Comparison of ENCODE assay signal across 1 cellular context in genomic region chr7:129952164-129952652, GRCh38.
TF ChIP-seq lines count a peak whose summit lies in the region.

No MANE protein-coding gene starts in this region.

TF ChIP-seq in GM12878, 131 proteins besides CTCF, POLR2A, EP300 and RAD21 (continued from another document):
- no peak for TF ChIP-seq USF1 (IDR thresholded peaks at IDR 0.05; ENCODE audit: borderline replicate concordance, extremely low read length, insufficient read depth, low read depth, low read length)
- no peak for TF ChIP-seq RCOR1 (conservative IDR thresholded peaks at IDR 0.05; ENCODE audit: low read depth, low read length)
- no peak for TF ChIP-seq CBFB (IDR thresholded peaks at IDR 0.05; ENCODE audit: low read depth)
- TF ChIP-seq ATF2 (IDR thresholded peaks at IDR 0.05; ENCODE audit: low read length): no peak
- no peak for TF ChIP-seq JUNB (IDR thresholded peaks at IDR 0.05)
- TF ChIP-seq ZBTB11 (CRISPR knock-in tag; IDR thresholded peaks at IDR 0.05): no peak
- peak; percentile 63; the same call in 1 of the 2 replicates for TF ChIP-seq CHD1 (IDR thresholded peaks at IDR 0.05; ENCODE audit: low read depth, low read length)
- TF ChIP-seq MYC (IDR thresholded peaks at IDR 0.05; ENCODE audit: insufficient read depth, insufficient read length, insufficient replicate concordance, low read length, severe bottlenecking): no peak
- TF ChIP-seq RFX5 (IDR thresholded peaks at IDR 0.05; ENCODE audit: low read depth, low read length): no peak
- TF ChIP-seq YBX1 (IDR thresholded peaks at IDR 0.05): no peak
- TF ChIP-seq SUPT20H (IDR thresholded peaks at IDR 0.05; ENCODE audit: borderline replicate concordance, control insufficient read depth, low read depth, low read length): no peak
- no peak for TF ChIP-seq RB1 (IDR thresholded peaks at IDR 0.05; ENCODE audit: borderline replicate concordance)
- no peak for TF ChIP-seq ZSCAN29 (IDR thresholded peaks at IDR 0.05)
- TF ChIP-seq MLLT1 (IDR thresholded peaks at IDR 0.05): peak; percentile 61; the same call in 1 of the 2 replicates
- TF ChIP-seq POLR2AphosphoS2 (IDR thresholded peaks at IDR 0.05; ENCODE audit: low read depth, low read length): no peak
- no peak for TF ChIP-seq RBBP5 (conservative IDR thresholded peaks at IDR 0.05)
- TF ChIP-seq BMI1 (IDR thresholded peaks at IDR 0.05; ENCODE audit: borderline replicate concordance): no peak
- no peak for TF ChIP-seq PML (IDR thresholded peaks at IDR 0.05; ENCODE audit: low read length)
- TF ChIP-seq LARP7 (IDR thresholded peaks at IDR 0.05): no peak
- TF ChIP-seq SMC3 (IDR thresholded peaks at IDR 0.05; ENCODE audit: borderline replicate concordance, low read length): no peak
- TF ChIP-seq MEF2B (IDR thresholded peaks at IDR 0.05; ENCODE audit: partially characterized antibody, poor library complexity, severe bottlenecking): no peak
- TF ChIP-seq CBX5 (IDR thresholded peaks at IDR 0.05; ENCODE audit: low read depth): no peak
- TF ChIP-seq CEBPB (IDR thresholded peaks at IDR 0.05; ENCODE audit: borderline replicate concordance in 1 of 2, low read depth in 2 of 2, low read length in 2 of 2): no peak
- no peak for TF ChIP-seq ZBED1 (IDR thresholded peaks at IDR 0.05; ENCODE audit: borderline replicate concordance)
